1 cellular context compared by ENCODE assay signal in genomic region chr7:75637854-75638606, GRCh38.
TF ChIP-seq lines count a peak whose summit lies in the region.

No MANE protein-coding gene starts in this region.

TF ChIP-seq in IMR-90, 13 proteins besides CTCF, POLR2A, EP300 and RAD21 (continued from another document):
- TF ChIP-seq USF2 (IDR thresholded peaks at IDR 0.05; ENCODE audit: low read depth, low read length) (no peak), RCOR1 (IDR thresholded peaks at IDR 0.05; ENCODE audit: insufficient replicate concordance, low read length) (no peak)
